ENCODE assay signal across 13 cellular contexts in the genomic region with DNA sequence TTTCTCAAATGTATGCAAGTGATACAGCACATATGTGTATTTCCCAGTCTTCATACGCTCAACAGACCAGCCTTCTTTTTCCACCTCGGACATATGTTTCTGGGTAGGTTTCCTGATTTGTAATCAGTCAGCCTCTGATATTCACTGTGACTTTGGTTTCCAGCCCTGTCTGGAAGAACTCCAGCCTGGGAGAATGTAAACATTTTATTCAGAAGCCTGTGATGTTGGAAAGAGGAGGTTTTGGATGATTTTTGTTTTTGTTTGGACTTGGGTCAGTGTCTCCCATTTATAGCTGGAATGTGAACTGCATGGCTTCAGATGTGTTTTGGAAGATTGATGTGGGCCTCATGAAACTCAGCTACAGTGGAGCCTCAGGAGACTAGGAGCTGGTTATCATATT.
DNase-seq lines count a peak whose midpoint lies in the region; ATAC-seq and TF ChIP-seq lines count a peak whose summit lies in the region.
"Had no signal": no experiment of that assay in that cellular context is flagged by ENCODE, and none has a peak within 500 bp of the region (broad histone marks: within the 10 kb centered on the region; RNA-seq: fewer than 3 reads in every experiment).

No MANE protein-coding gene starts in this region.

- H3K9ac ChIP-seq in adipocyte (ENCODE audit: low read length) (no peak overlapping the region), mesenchymal stem cell (ENCODE audit: low read length) (no peak overlapping the region), parathyroid adenoma (no peak overlapping the region)

- H3K23ac ChIP-seq in mesenchymal stem cell (ENCODE audit: low read length in 2 of 2), result no peak overlapping the region

- WGBS in mesenchymal stem cell, result 44% methylated on average over 2 of the region's 2 CpGs

- no peaks in the 10 kb centered on the region for H3K79me1 ChIP-seq in mesenchymal stem cell (replicated peaks; ENCODE audit: low read length, poor library complexity, severe bottlenecking)

- H3K4ac ChIP-seq in mesenchymal stem cell (ENCODE audit: low read depth in 1 of 2, low read length in 2 of 2), result no peak overlapping the region

- H3K27me3 Mint-ChIP-seq in activated T-cell treated with anti-CD3 and anti-CD28 coated beads, Interleukin-2, amount 50 U/mL, for 4 hours (ENCODE audit: low read depth), result no peaks in the 10 kb centered on the region
- H3K27me3 Mint-ChIP-seq: CD4-positive, alpha-beta memory T cell had no signal

- H2BK12ac ChIP-seq in mesenchymal stem cell (ENCODE audit: low read length in 2 of 2), result no peak overlapping the region

- DNase-seq in adipocyte (ENCODE audit: low read depth), result peak; percentile 32
- peak; percentile 35 for DNase-seq in fibroblast of gingiva (ENCODE audit: low read depth)
- DNase-seq in mesenchymal stem cell, result peak; percentile 24
- DNase-seq in activated T-cell treated with anti-CD3 and anti-CD28 coated beads, Interleukin-2, amount 50 U/mL, for 4 hours, result no peak
- no peak for DNase-seq in OCI-M2 (lab: John Stamatoyannopoulos, UW; ENCODE audit: unreplicated experiment)
- no peak for DNase-seq in NCI-H187 treated with DMSO at 0.1 percent for 48 hours (lab: John Stamatoyannopoulos, UW)
- DNase-seq: BE2C; CD4-positive, alpha-beta memory T cell; DND-41; GDM1 had no signal

- peaks cover 3% of the 10 kb centered on the region for H3K36me3 Mint-ChIP-seq in activated T-cell treated with anti-CD3 and anti-CD28 coated beads, Interleukin-2, amount 50 U/mL, for 4 hours (ENCODE audit: insufficient read depth)

- no peak overlapping the region for H2BK15ac ChIP-seq in mesenchymal stem cell (ENCODE audit: low read depth, poor library complexity, severe bottlenecking)

- no peak overlapping the region for H3K18ac ChIP-seq in mesenchymal stem cell (ENCODE audit: low read depth in 1 of 2, low read length in 2 of 2)

- no peak for ATAC-seq in activated T-cell treated with anti-CD3 and anti-CD28 coated beads, Interleukin-2, amount 50 U/mL, for 4 hours

- no peaks in the 10 kb centered on the region for H3K79me2 ChIP-seq in parathyroid adenoma

- no peak overlapping the region for H4K8ac ChIP-seq in mesenchymal stem cell (ENCODE audit: low read length)

- H3K9me3 ChIP-seq in adipocyte (ENCODE audit: control insufficient read depth, low read length), result peaks cover 4% of the 10 kb centered on the region
- H3K9me3 ChIP-seq in mesenchymal stem cell (ENCODE audit: control insufficient read depth, low read length), result peaks cover 7% of the 10 kb centered on the region
- no peaks in the 10 kb centered on the region for H3K9me3 ChIP-seq in parathyroid adenoma (ENCODE audit: control insufficient read depth, low read length)
- H3K9me3 ChIP-seq: BE2C had no signal

- no peak overlapping the region for H3K4me3 Mint-ChIP-seq in activated T-cell treated with anti-CD3 and anti-CD28 coated beads, Interleukin-2, amount 50 U/mL, for 4 hours
- H3K4me3 Mint-ChIP-seq: CD4-positive, alpha-beta memory T cell had no signal

- peaks cover 20% of the 10 kb centered on the region for H3K9me3 Mint-ChIP-seq in activated T-cell treated with anti-CD3 and anti-CD28 coated beads, Interleukin-2, amount 50 U/mL, for 4 hours

- no peak overlapping the region for H4K91ac ChIP-seq in mesenchymal stem cell (ENCODE audit: low read length)

- H2AFZ ChIP-seq in mesenchymal stem cell (ENCODE audit: low read depth, low read length) (no peak overlapping the region), parathyroid adenoma (peak overlapping the region; percentile 39)

- H3K4me3 ChIP-seq in adipocyte (ENCODE audit: low read length) (no peak overlapping the region), mesenchymal stem cell (ENCODE audit: insufficient read depth in 1 of 2, low read depth in 1 of 2, low read length in 2 of 2) (no peak overlapping the region), parathyroid adenoma (ENCODE audit: low read depth, low read length) (no peak overlapping the region)
- H3K4me3 ChIP-seq: HAP-1 had no signal

- H3K4me2 ChIP-seq in mesenchymal stem cell (ENCODE audit: low read length, poor library complexity, severe bottlenecking) (no peak overlapping the region), parathyroid adenoma (ENCODE audit: low read length) (no peak overlapping the region)

- no peak overlapping the region for H3K27ac ChIP-seq in mesenchymal stem cell (ENCODE audit: low read length, poor library complexity, severe bottlenecking)
- peak overlapping the region; percentile 6 for H3K27ac ChIP-seq in parathyroid adenoma
- H3K27ac ChIP-seq: C4-2B had no signal

- no peaks in the 10 kb centered on the region for H3K27me3 ChIP-seq in adipocyte (replicated peaks; ENCODE audit: control insufficient read depth, insufficient read depth, low read length)
- H3K27me3 ChIP-seq in mesenchymal stem cell (ENCODE audit: control insufficient read depth in 1 of 2, insufficient read depth in 1 of 2, low read length in 2 of 2), result no peaks in the 10 kb centered on the region
- H3K27me3 ChIP-seq in parathyroid adenoma (ENCODE audit: control insufficient read depth, insufficient read depth, low read length), result no peaks in the 10 kb centered on the region
- H3K27me3 ChIP-seq: BE2C had no signal

- H3K4me1 ChIP-seq in adipocyte (ENCODE audit: control insufficient read depth, insufficient read depth, low read length), result no peaks in the 10 kb centered on the region
- H3K4me1 ChIP-seq in mesenchymal stem cell (ENCODE audit: control insufficient read depth, insufficient read depth, low read depth, low read length), result no peaks in the 10 kb centered on the region
- H3K4me1 ChIP-seq in parathyroid adenoma, result peaks cover 14% of the 10 kb centered on the region
- H3K4me1 ChIP-seq: BE2C, HAP-1 had no signal

- H3K4me1 Mint-ChIP-seq in activated T-cell treated with anti-CD3 and anti-CD28 coated beads, Interleukin-2, amount 50 U/mL, for 4 hours (ENCODE audit: low read depth), result peaks cover 4% of the 10 kb centered on the region

- no peak overlapping the region for H3K14ac ChIP-seq in mesenchymal stem cell (ENCODE audit: low read length in 2 of 2)

- H3K36me3 ChIP-seq in adipocyte (ENCODE audit: control insufficient read depth, insufficient read depth, low read length, severe bottlenecking) (no peaks in the 10 kb centered on the region), mesenchymal stem cell (ENCODE audit: control insufficient read depth in 1 of 2, insufficient read depth in 2 of 2, low read depth in 1 of 2, low read length in 2 of 2) (no peaks in the 10 kb centered on the region), parathyroid adenoma (ENCODE audit: control insufficient read depth, insufficient read depth, low read length) (no peaks in the 10 kb centered on the region)
- H3K36me3 ChIP-seq: BE2C, HAP-1 had no signal

- H2AK5ac ChIP-seq in mesenchymal stem cell (ENCODE audit: low read length, severe bottlenecking), result no peak overlapping the region

- TF ChIP-seq CTCF in parathyroid adenoma (IDR thresholded peaks at IDR 0.05), result no peak

- no peak overlapping the region for H2BK120ac ChIP-seq in mesenchymal stem cell (ENCODE audit: low read depth, low read length)

- H2BK5ac ChIP-seq in mesenchymal stem cell (ENCODE audit: low read depth, low read length, poor library complexity, severe bottlenecking), result no peak overlapping the region

Comparison
In these comparisons a context has a peak if more than half of its experiments do, and no peak if none do; other contexts are left out.
1. DNase-seq: peak in adipocyte (single experiment), fibroblast of gingiva (single experiment) and mesenchymal stem cell (single experiment); none in activated T-cell treated with anti-CD3 and anti-CD28 coated beads, Interleukin-2, amount 50 U/mL, for 4 hours (single experiment), OCI-M2 (single experiment) and NCI-H187 treated with DMSO at 0.1 percent for 48 hours (single experiment).